In the genomic region with DNA sequence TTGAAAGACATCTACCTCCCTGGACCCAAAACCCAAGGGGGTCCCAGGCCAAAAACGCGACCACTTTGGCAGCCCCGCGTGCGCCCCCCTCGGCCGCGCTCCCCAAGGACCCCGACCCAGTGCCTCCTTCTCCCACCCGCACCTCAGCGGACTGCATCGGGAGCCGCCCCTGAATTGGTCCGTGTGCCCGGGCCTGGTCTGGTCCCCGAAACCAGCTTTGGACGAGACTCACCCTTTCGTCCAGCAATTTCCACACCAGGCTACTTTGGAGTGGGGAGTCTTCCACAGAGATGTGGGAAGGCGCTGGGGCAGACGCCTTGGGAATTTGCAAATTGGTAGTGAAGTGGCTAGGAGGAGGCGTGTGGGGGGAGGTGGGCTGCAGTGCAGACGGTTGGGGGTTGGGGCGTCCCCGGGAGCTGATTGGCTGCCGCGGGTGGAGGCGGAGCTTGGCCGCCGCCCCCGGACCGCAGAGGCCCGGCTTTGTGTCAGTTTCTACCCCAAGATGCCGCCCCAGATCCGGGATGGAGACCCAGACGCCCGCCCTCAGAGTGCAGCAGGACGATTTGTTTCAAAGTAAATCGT, we compare ENCODE assay signal across 8 cellular contexts. TPM values are rescaled to one million over a fixed set of nuclear protein-coding genes. Genes with fewer than 3 reads are reported as not detected.
DNase-seq lines count a peak whose midpoint lies in the region; ATAC-seq and TF ChIP-seq lines count a peak whose summit lies in the region.

No MANE protein-coding gene starts in this region.

- H3K9me2 ChIP-seq in GM23248 (ENCODE audit: insufficient read depth) (no peaks in the 10 kb centered on the region), Loucy (replicated peaks; ENCODE audit: low read depth, low read length) (no peaks in the 10 kb centered on the region)

- in situ Hi-C loops in GM23248 (cut with MboI) = loop anchor here (10.0 kb wide), 1 partner anchor 120 kb away; the partner anchor contains the start of gene OR6B1

- peak overlapping the region; percentile 75 for H3K9ac ChIP-seq in GM23248
- peak overlapping the region; percentile 78 for H3K9ac ChIP-seq in Loucy (ENCODE audit: low read depth, low read length, poor library complexity, severe bottlenecking)
- peak overlapping the region; percentile 71 for H3K9ac ChIP-seq in iPS-18a (ENCODE audit: low read length)
- peak overlapping the region; percentile 80 for H3K9ac ChIP-seq in skeletal muscle satellite cell (ENCODE audit: low read depth, low read length)

- ATAC-seq in GM18498 (IDR thresholded peaks at IDR 0.05; ENCODE audit: unreplicated experiment) (peak; percentile 92), body of pancreas (no peak)

- H3K36me3 ChIP-seq in GM23248 (ENCODE audit: low read depth) (peaks cover 9% of the 10 kb centered on the region; the same call in 1 of the 2 replicates), Loucy (ENCODE audit: insufficient read depth, low read length) (no peaks in the 10 kb centered on the region), body of pancreas (replicated peaks in 1 of 2; ENCODE audit: insufficient read depth in 1 of 2, low read depth in 2 of 2) (no peaks in the 10 kb centered on the region), iPS-18a (ENCODE audit: control insufficient read depth, low read depth, low read length) (peaks cover 4% of the 10 kb centered on the region), skeletal muscle satellite cell (ENCODE audit: insufficient read depth, low read length) (peaks cover 3% of the 10 kb centered on the region)

- H2AFZ ChIP-seq in GM23248 = peak overlapping the region; percentile 79
- peak overlapping the region; percentile 89 for H2AFZ ChIP-seq in Loucy (ENCODE audit: low read length)

- intact Hi-C loops in body of pancreas (cut with DNase I) = no loop called here

- H3K4me2 ChIP-seq in GM23248 (ENCODE audit: unreplicated experiment) (peak overlapping the region; percentile 70), Loucy (ENCODE audit: low read depth, low read length, poor library complexity, severe bottlenecking) (peak overlapping the region; percentile 73), skeletal muscle satellite cell (ENCODE audit: low read length) (peak overlapping the region; percentile 69)

- peak overlapping the region; percentile 70 for H3K4me3 ChIP-seq in GM23248
- peak overlapping the region; percentile 81 for H3K4me3 ChIP-seq in Loucy (ENCODE audit: low read length, poor library complexity, severe bottlenecking)
- H3K4me3 ChIP-seq in body of pancreas = no peak overlapping the region
- H3K4me3 ChIP-seq in iPS-18a (ENCODE audit: low read length) = peak overlapping the region; percentile 91
- H3K4me3 ChIP-seq in skeletal muscle satellite cell (ENCODE audit: low read length) = peak overlapping the region; percentile 78

- H3K4me1 ChIP-seq in GM23248 (ENCODE audit: insufficient read depth) (0 out of 2 replicates have a peak, but pooled peaks cover 7% of the 10 kb centered on the region), Loucy (ENCODE audit: insufficient read depth, low read length, poor library complexity, severe bottlenecking) (peaks cover 8% of the 10 kb centered on the region), body of pancreas (no peaks in the 10 kb centered on the region), iPS-18a (ENCODE audit: control insufficient read depth, low read depth, low read length) (peaks cover 15% of the 10 kb centered on the region), skeletal muscle satellite cell (ENCODE audit: control insufficient read depth, insufficient read depth, low read length) (no peaks in the 10 kb centered on the region)

- peak; percentile 76 for DNase-seq in GM23248
- DNase-seq in body of pancreas = peak in 3 of 4 donors; percentile 27 to 42 (median 30)
- no peak for DNase-seq in HK-2 (ENCODE audit: unreplicated experiment)
- DNase-seq in activated CD4-positive, alpha-beta T cell treated with anti-CD3 and anti-CD28 coated beads for 4 hours = no peak

- no peak for TF ChIP-seq CTCF in Loucy (conservative IDR thresholded peaks at IDR 0.05; ENCODE audit: low read length)
- TF ChIP-seq CTCF in body of pancreas (IDR thresholded peaks at IDR 0.05) = no peak

- peaks cover 5% of the 10 kb centered on the region; the same call in 1 of the 2 replicates for H4K20me1 ChIP-seq in GM23248 (ENCODE audit: insufficient read depth)
- no peaks in the 10 kb centered on the region for H4K20me1 ChIP-seq in Loucy (ENCODE audit: insufficient read depth, low read length, poor library complexity, severe bottlenecking)

- no peaks in the 10 kb centered on the region for H3F3A ChIP-seq in GM23248 (ENCODE audit: insufficient read depth)
- H3F3A ChIP-seq in Loucy (ENCODE audit: low read depth) = no peaks in the 10 kb centered on the region

- no peak for TF ChIP-seq POLR2A in body of pancreas (IDR thresholded peaks at IDR 0.05)

- 15 to 18% methylated on average over 28 to 38 of the region's 38 CpGs for WGBS in GM23248 (ENCODE audit: low coverage in 1 of 2, low lambda C conversion rate in 2 of 2, missing lambda C conversion rate in 2 of 2), 2 experiments
- WGBS in body of pancreas, 2 donors = 40 to 54% methylated on average over 33 to 38 of the region's 38 CpGs

- no peaks in the 10 kb centered on the region for H3K9me3 ChIP-seq in GM23248 (ENCODE audit: low read depth)
- H3K9me3 ChIP-seq in Loucy (ENCODE audit: insufficient read depth, low read depth, low read length) = peaks cover 6% of the 10 kb centered on the region; the same call in 1 of the 2 replicates
- H3K9me3 ChIP-seq in body of pancreas = no peaks in the 10 kb centered on the region
- H3K9me3 ChIP-seq in iPS-18a (ENCODE audit: control insufficient read depth, low read depth, low read length) = peaks cover 6% of the 10 kb centered on the region
- H3K9me3 ChIP-seq in skeletal muscle satellite cell (replicated peaks; ENCODE audit: low read length) = no peaks in the 10 kb centered on the region

- no peak overlapping the region for H3K27ac ChIP-seq in GM23248
- no peak overlapping the region for H3K27ac ChIP-seq in body of pancreas
- no peak overlapping the region for H3K27ac ChIP-seq in iPS-18a (ENCODE audit: low read length)

- H3K79me2 ChIP-seq in GM23248 (ENCODE audit: insufficient read depth) (peaks cover 86% of the 10 kb centered on the region), Loucy (ENCODE audit: insufficient read depth, low read length) (peaks cover 5% of the 10 kb centered on the region; the same call in 1 of the 2 replicates)

- H3K27me3 ChIP-seq in GM23248 (replicated peaks; ENCODE audit: insufficient read depth) (no peaks in the 10 kb centered on the region), Loucy (ENCODE audit: insufficient read depth, low read length, poor library complexity, severe bottlenecking) (no peaks in the 10 kb centered on the region), body of pancreas (no peaks in the 10 kb centered on the region), iPS-18a (ENCODE audit: control insufficient read depth, insufficient read depth, low read length) (peaks cover 12% of the 10 kb centered on the region), skeletal muscle satellite cell (ENCODE audit: control insufficient read depth, insufficient read depth, low read length) (no peaks in the 10 kb centered on the region)

RNA-seq across cellular contexts. Expression of gene TCAF1, which starts 16.9 kb away (rescaled TPM):
- total RNA-seq in GM23248 (2014; rRNA removed; shearing (Covaris generic)) = 82.9 and 97.0 TPM in 2 replicates
- 46.5 and 47.0 TPM in 2 replicates for polyA plus RNA-seq in GM23248 (2016; fragmentation: Nextera tagmentation; extraction: Ambion mirVana)
- 10 to 100 TPM; 15.8 to 21.0 TPM for total RNA-seq in body of pancreas
- 32.1 and 37.8 TPM in 2 replicates for total RNA-seq in skeletal muscle satellite cell (2012; rRNA removed)

RNA-seq across cellular contexts. Expression of gene OR2F2, which starts 50.0 kb away (rescaled TPM):
- total RNA-seq in GM23248 (2014; rRNA removed; shearing (Covaris generic)) = not detected in 2 replicates
- polyA plus RNA-seq in GM23248 (2016; fragmentation: Nextera tagmentation; extraction: Ambion mirVana) = not detected in 2 replicates
- not detected for total RNA-seq in body of pancreas
- total RNA-seq in skeletal muscle satellite cell (2012; rRNA removed) = not detected in 2 replicates

Comparison
In these comparisons a context has a peak if more than half of its experiments do, and no peak if none do; other contexts are left out.
1. DNase-seq: peak in GM23248 (single experiment) and body of pancreas (3 of 4); none in HK-2 (single experiment) and activated CD4-positive, alpha-beta T cell treated with anti-CD3 and anti-CD28 coated beads for 4 hours (0 of 2).
2. H3K4me3 ChIP-seq: peak in GM23248 (single experiment), Loucy (single experiment), iPS-18a (single experiment) and skeletal muscle satellite cell (single experiment); none in body of pancreas (0 of 2).
3. Peak in every context shown above with its lines, with median percentiles within 50 percentile points of each other: H3K4me2 ChIP-seq and H3K9ac ChIP-seq.